ENCODE assay signal across 8 cellular contexts in the genomic region with DNA sequence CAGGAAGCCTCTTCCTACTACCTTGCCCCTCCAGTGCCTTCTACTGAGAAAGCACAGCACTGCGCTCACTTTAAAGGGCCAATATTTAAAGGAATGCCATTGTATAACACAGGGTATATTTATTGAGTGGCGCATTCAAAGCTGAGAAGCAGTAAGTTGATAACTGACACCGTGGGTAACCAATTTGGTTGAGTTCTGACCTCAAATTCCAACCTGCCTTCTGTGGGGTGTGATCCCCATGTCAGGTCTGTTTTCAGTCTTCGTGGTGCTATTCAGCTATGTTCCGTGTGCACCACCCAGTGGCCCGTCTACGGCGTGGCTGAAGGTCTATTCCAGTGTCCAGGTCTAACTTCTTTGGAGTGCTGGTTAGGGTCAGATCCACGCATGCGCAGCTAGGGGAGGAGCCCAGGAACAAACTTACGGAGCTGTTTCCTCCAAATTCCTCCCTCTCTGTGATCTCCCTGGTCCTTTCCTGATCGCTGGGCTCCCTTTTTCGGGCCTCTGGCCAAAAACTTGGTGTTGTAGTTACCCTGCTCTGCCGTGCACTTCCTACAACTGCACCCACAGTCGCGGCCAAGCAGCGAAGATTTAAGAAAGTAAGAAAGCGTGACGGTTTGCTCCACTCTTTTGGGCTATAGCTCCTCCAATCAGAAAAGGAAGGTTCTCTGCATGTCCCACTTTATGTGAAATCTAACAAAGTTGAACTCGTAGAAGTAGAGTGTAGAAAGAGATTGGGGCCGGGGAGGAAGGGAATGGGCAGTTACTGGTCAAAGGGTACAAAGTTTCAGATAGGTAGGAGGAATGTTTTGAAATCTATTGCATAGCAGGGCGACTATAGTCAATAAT. TPM values are rescaled to one million over a fixed set of nuclear protein-coding genes. Genes with fewer than 3 reads are reported as not detected.
DNase-seq lines count a peak whose midpoint lies in the region; ATAC-seq lines count a peak whose summit lies in the region.

No MANE protein-coding gene starts in this region.

- H3K9me3 ChIP-seq in endocrine pancreas (ENCODE audit: control insufficient read depth, low read length): no peaks in the 10 kb centered on the region

- H3K4me1 Mint-ChIP-seq in activated CD4-positive, alpha-beta memory T cell treated with anti-CD3 and anti-CD28 coated beads, Interleukin-2, amount 10 ng/mL, durations not matched to agents 7 days and 5 days: peaks cover 27% of the 10 kb centered on the region

- peak; percentile 48 for DNase-seq in NK-92 treated with Interleukin-12 subunit alpha and Interleukin-12 subunit beta, amount 100 ng/mL, for 24 hours (lab: John Stamatoyannopoulos, UW)
- DNase-seq in NK-92 (lab: John Stamatoyannopoulos, UW; ENCODE audit: unreplicated experiment) (no peak), NCI-H526 (lab: John Stamatoyannopoulos, UW) (peak; percentile 62 to 86), mucosa of gallbladder (ENCODE audit: low spot score) (peak; percentile 91)
- peak; percentile 77 for DNase-seq in activated CD4-positive, alpha-beta memory T cell treated with anti-CD3 and anti-CD28 coated beads, Interleukin-2, amount 10 ng/mL, durations not matched to agents 7 days and 5 days
- peak; percentile 16 for DNase-seq in stimulated activated CD8-positive, alpha-beta memory T cell treated with anti-CD3 and anti-CD28 coated beads, Interleukin-7, amount 100 ng/mL, for 24 hours (ENCODE audit: low read depth)

- H3K9ac ChIP-seq in endocrine pancreas (ENCODE audit: control insufficient read depth, insufficient read depth, low read length): no peak overlapping the region

- peak overlapping the region; percentile 24 for H3K4me3 ChIP-seq in endocrine pancreas (ENCODE audit: control insufficient read depth, insufficient read depth, low read length)

- no peaks in the 10 kb centered on the region for H3K4me1 ChIP-seq in endocrine pancreas (ENCODE audit: control insufficient read depth, insufficient read depth, low read length)

- H3K27ac Mint-ChIP-seq in activated CD4-positive, alpha-beta memory T cell treated with anti-CD3 and anti-CD28 coated beads, Interleukin-2, amount 10 ng/mL, durations not matched to agents 7 days and 5 days: no peak overlapping the region

- CTCF ChIA-PET in activated CD4-positive, alpha-beta memory T cell treated with anti-CD3 and anti-CD28 coated beads, Interleukin-2, amount 10 ng/mL, durations not matched to agents 7 days and 5 days (lab: Charles Lee): interaction anchor here (0.6 to 7.7 kb wide), 16 partner anchors 9 to 187 kb away, joined by 3 to 171 read pairs (median 4); a partner anchor contains a TSS

- POLR2A ChIA-PET in activated CD4-positive, alpha-beta memory T cell treated with anti-CD3 and anti-CD28 coated beads, Interleukin-2, amount 10 ng/mL, durations not matched to agents 7 days and 5 days (lab: Charles Lee): interaction anchor here (0.9 to 1.8 kb wide), 6 partner anchors 11 to 69 kb away, joined by 3 to 20 read pairs (median 4); no protein-coding TSS in a partner anchor

- peak overlapping the region; percentile 54 for H3K4me3 Mint-ChIP-seq in activated CD4-positive, alpha-beta memory T cell treated with anti-CD3 and anti-CD28 coated beads, Interleukin-2, amount 10 ng/mL, durations not matched to agents 7 days and 5 days

- peaks cover 6% of the 10 kb centered on the region for H3K9me3 Mint-ChIP-seq in activated CD4-positive, alpha-beta memory T cell treated with anti-CD3 and anti-CD28 coated beads, Interleukin-2, amount 10 ng/mL, durations not matched to agents 7 days and 5 days

- peaks cover 45% of the 10 kb centered on the region for H3K27me3 Mint-ChIP-seq in activated CD4-positive, alpha-beta memory T cell treated with anti-CD3 and anti-CD28 coated beads, Interleukin-2, amount 10 ng/mL, durations not matched to agents 7 days and 5 days

- no peaks in the 10 kb centered on the region for H3K27me3 ChIP-seq in endocrine pancreas (ENCODE audit: control insufficient read depth, insufficient read depth, low read length)

- no peaks in the 10 kb centered on the region for H3K36me3 ChIP-seq in endocrine pancreas (ENCODE audit: control insufficient read depth, insufficient read depth, low read length)

- peak; percentile 93 for ATAC-seq in HG02981 (IDR thresholded peaks at IDR 0.05; ENCODE audit: unreplicated experiment)

- H3K36me3 Mint-ChIP-seq in activated CD4-positive, alpha-beta memory T cell treated with anti-CD3 and anti-CD28 coated beads, Interleukin-2, amount 10 ng/mL, durations not matched to agents 7 days and 5 days (ENCODE audit: low read depth): no peaks in the 10 kb centered on the region

RNA-seq across cellular contexts. Expression of a gene that starts 7.7 kb away (rescaled TPM):
- total RNA-seq in activated CD4-positive, alpha-beta memory T cell treated with anti-CD3 and anti-CD28 coated beads, Interleukin-2, amount 10 ng/mL, durations not matched to agents 7 days and 5 days: under 1 TPM; 0.35 to 0.43 TPM
- total RNA-seq in mucosa of gallbladder: 1.9 TPM

RNA-seq across cellular contexts. Expression of a gene that starts 53.9 kb away (rescaled TPM):
- total RNA-seq in activated CD4-positive, alpha-beta memory T cell treated with anti-CD3 and anti-CD28 coated beads, Interleukin-2, amount 10 ng/mL, durations not matched to agents 7 days and 5 days: not detected
- not detected for total RNA-seq in mucosa of gallbladder
